Comparison of ENCODE assay signal across 8 cellular contexts in genomic region chr11:83194284-83195175, GRCh38. TPM values are rescaled to one million over a fixed set of nuclear protein-coding genes. Genes with fewer than 3 reads are reported as not detected.
DNase-seq lines count a peak whose midpoint lies in the region; ATAC-seq, FAIRE-seq and TF ChIP-seq lines count a peak whose summit lies in the region.

No MANE protein-coding gene starts in this region.

- H3K79me2 ChIP-seq in endothelial cell of umbilical vein (ENCODE audit: control insufficient read depth, insufficient read depth, low read length), result peaks cover 17% of the 10 kb centered on the region

- no peaks in the 10 kb centered on the region for H3K9me1 ChIP-seq in endothelial cell of umbilical vein (replicated peaks; ENCODE audit: control insufficient read depth, extremely low read depth, insufficient read depth, low read length)

- no peak for TF ChIP-seq CTCF in endothelial cell of umbilical vein (IDR thresholded peaks at IDR 0.05; ENCODE audit: extremely low read depth in 1 of 2, insufficient read depth in 1 of 2, low read depth in 1 of 2, low read length in 2 of 2)

- H3K4me2 ChIP-seq in endothelial cell of umbilical vein (ENCODE audit: insufficient read depth, low read length), result peak overlapping the region; percentile 63

- H3K9me3 ChIP-seq in endothelial cell of umbilical vein (replicated peaks; ENCODE audit: control insufficient read depth, insufficient read depth, low read length), result no peaks in the 10 kb centered on the region

- no TSS peak for BruUV-seq in endothelial cell of umbilical vein (replicated peaks; lab: Mats Ljungman, UMichigan)

- peaks cover 17% of the 10 kb centered on the region for H3K4me1 ChIP-seq in endothelial cell of umbilical vein (ENCODE audit: control insufficient read depth, extremely low read depth, insufficient read depth, low read length)

- DNase-seq in NCI-H345 (lab: John Stamatoyannopoulos, UW), result peak; percentile 31
- no peak for DNase-seq in NCI-H345 treated with DMSO at 0.1 percent for 48 hours (lab: John Stamatoyannopoulos, UW; ENCODE audit: unreplicated experiment)
- peak; percentile 85 for DNase-seq in NOMO-1 treated with DMSO at 0.1 percent for 48 hours (lab: John Stamatoyannopoulos, UW; ENCODE audit: unreplicated experiment)
- DNase-seq in activated CD8-positive, alpha-beta memory T cell treated with anti-CD3 and anti-CD28 coated beads, Interleukin-2, amount 50 U/mL, for 4 hours, result peak; percentile 51
- peak; percentile 65 for DNase-seq in endothelial cell of umbilical vein (ENCODE audit: low read depth, low spot score)
- peak; percentile 34 for DNase-seq in mucosa of gallbladder (ENCODE audit: low spot score)
- peak; percentile 22 to 31 for DNase-seq in stimulated activated CD8-positive, alpha-beta memory T cell treated with anti-CD3 and anti-CD28 coated beads, Interleukin-7, amount 100 ng/mL, for 1 hour (ENCODE audit: low read depth in 2 of 2)

- peak overlapping the region; percentile 72 for H3K27ac ChIP-seq in endothelial cell of umbilical vein (ENCODE audit: insufficient read depth, low read depth, low read length)

- intact Hi-C loops in endothelial cell of umbilical vein (cut with micrococcal nuclease), result loop anchor here (1.0 to 5.0 kb wide), 5 partner anchors 37 to 628 kb away; partner anchors contain the start of genes PCF11 and RAB30

- CTCF ChIA-PET in endothelial cell of umbilical vein (lab: Charles Lee), result interaction anchor here (1.0 to 1.8 kb wide), 4 partner anchors 13 to 56 kb away, joined by 3 to 9 read pairs (median 4); partner anchors contain the start of gene PCF11

- no peak for TF ChIP-seq POLR2A in endothelial cell of umbilical vein (IDR thresholded peaks at IDR 0.05; ENCODE audit: low read depth, low read length)

- peak; percentile 50 for ATAC-seq in HG02840 (IDR thresholded peaks at IDR 0.05; ENCODE audit: low FRiP score, unreplicated experiment)

- H3K36me3 ChIP-seq in endothelial cell of umbilical vein (ENCODE audit: control insufficient read depth in 2 of 2, extremely low read depth in 1 of 2, insufficient read depth in 2 of 2, low read length in 2 of 2), result no peaks in the 10 kb centered on the region

- POLR2A ChIA-PET in endothelial cell of umbilical vein (lab: Charles Lee), result interaction anchor here (1.6 kb wide), 1 partner anchor 38 kb away, joined by 6 read pairs; the partner anchor contains the start of gene PCF11

- dilution Hi-C loops in endothelial cell of umbilical vein (cut with MboI; ENCODE audit: extremely low pct_ligation_motif_present, low sequenced_read_pairs), result no loop called here

- peak overlapping the region; percentile 25 for H2AFZ ChIP-seq in endothelial cell of umbilical vein (ENCODE audit: low read depth, low read length)

- peak overlapping the region; percentile 3 to 87 (median 83) for H3K4me3 ChIP-seq in endothelial cell of umbilical vein (replicated peaks in 1 of 3; ENCODE audit: insufficient read depth in 1 of 3, low read depth in 1 of 3, low read length in 3 of 3)

- peak overlapping the region; percentile 83 for H3K9ac ChIP-seq in endothelial cell of umbilical vein (replicated peaks; ENCODE audit: extremely low read depth, insufficient read depth, low read length)

- peak; percentile 40 for FAIRE-seq in endothelial cell of umbilical vein (lab: Jason Lieb, UNC)

- H3K27me3 ChIP-seq in endothelial cell of umbilical vein (ENCODE audit: control insufficient read depth in 2 of 2, insufficient read depth in 2 of 2, low read length in 2 of 2), result no peaks in the 10 kb centered on the region

- no peaks in the 10 kb centered on the region for H4K20me1 ChIP-seq in endothelial cell of umbilical vein (replicated peaks; ENCODE audit: control insufficient read depth, extremely low read depth, insufficient read depth, low read length)

TF ChIP-seq in endothelial cell of umbilical vein, 7 proteins besides CTCF, POLR2A, EP300 and RAD21:
- TF ChIP-seq MYC (IDR thresholded peaks at IDR 0.05; ENCODE audit: low read depth, low read length) (no peak), EZH2 (IDR thresholded peaks at IDR 0.05; ENCODE audit: borderline replicate concordance, low read depth, low read length, severe bottlenecking) (no peak), JUN (IDR thresholded peaks at IDR 0.05; ENCODE audit: borderline replicate concordance, insufficient read depth, insufficient read length, low read depth) (no peak), FOS (IDR thresholded peaks at IDR 0.05; ENCODE audit: borderline replicate concordance, insufficient read depth, low read length) (no peak), MAX (IDR thresholded peaks at IDR 0.05; ENCODE audit: insufficient read depth, insufficient read length) (no peak), POLR2AphosphoS5 (IDR thresholded peaks at IDR 0.05; ENCODE audit: insufficient read depth, low read depth, low read length) (peak; percentile 43)

RNA-seq across cellular contexts. Expression of gene ANKRD42, which starts 1.0 kb away (rescaled TPM):
- total RNA-seq in endothelial cell of umbilical vein (6.6 and 7.6 TPM in 2 replicates), mucosa of gallbladder (24.5 TPM)
- polyA plus RNA-seq in endothelial cell of umbilical vein, result 2.5 and 3.3 TPM in 2 replicates
- 3.2 and 3.3 TPM in 2 replicates for polyA plus RNA-seq in endothelial cell of umbilical vein (2011; cell fraction: cytosol; rRNA removed)
- 3.5 and 5.6 TPM in 2 replicates for polyA plus RNA-seq in endothelial cell of umbilical vein (2011; cell fraction: nucleus; rRNA removed)
- 7.1 TPM in 2 replicates for polyA plus RNA-seq in endothelial cell of umbilical vein (2012)
- polyA minus RNA-seq in endothelial cell of umbilical vein, result 6.1 and 7.3 TPM in 2 replicates
- polyA minus RNA-seq in endothelial cell of umbilical vein (2011; cell fraction: cytosol; rRNA and poly(A)+ RNA removed), result 4.0 TPM
- 4.4 and 6.6 TPM in 2 replicates for polyA minus RNA-seq in endothelial cell of umbilical vein (2011; cell fraction: nucleus; rRNA and poly(A)+ RNA removed)

RNA-seq across cellular contexts. Expression of gene PCF11, which starts 37.6 kb away (rescaled TPM):
- total RNA-seq in endothelial cell of umbilical vein (51.2 and 53.5 TPM in 2 replicates), mucosa of gallbladder (46.7 TPM)
- polyA plus RNA-seq in endothelial cell of umbilical vein, result 25.6 and 38.0 TPM in 2 replicates
- polyA plus RNA-seq in endothelial cell of umbilical vein (2011; cell fraction: cytosol; rRNA removed), result 21.7 and 24.5 TPM in 2 replicates
- 110 and 198 TPM in 2 replicates for polyA plus RNA-seq in endothelial cell of umbilical vein (2011; cell fraction: nucleus; rRNA removed)
- polyA plus RNA-seq in endothelial cell of umbilical vein (2012), result 22.5 and 26.8 TPM in 2 replicates
- 35.7 and 43.9 TPM in 2 replicates for polyA minus RNA-seq in endothelial cell of umbilical vein
- polyA minus RNA-seq in endothelial cell of umbilical vein (2011; cell fraction: cytosol; rRNA and poly(A)+ RNA removed), result 18.8 TPM
- polyA minus RNA-seq in endothelial cell of umbilical vein (2011; cell fraction: nucleus; rRNA and poly(A)+ RNA removed), result 123 and 145 TPM in 2 replicates
